9 cellular contexts compared by ENCODE assay signal in genomic region chr19:51020988-51021651, GRCh38. TPM values are rescaled to one million over a fixed set of nuclear protein-coding genes. Genes with fewer than 3 reads are reported as not detected.
A peak's percentile ranks its signal among the peaks of the same experiment; 100 is the strongest.
DNase-seq lines count a peak whose midpoint lies in the region; TF ChIP-seq lines count a peak whose summit lies in the region.
"Had no signal": no experiment of that assay in that cellular context is flagged by ENCODE, and none has a peak within 500 bp of the region (broad histone marks: within the 10 kb centered on the region; RNA-seq: fewer than 3 reads in every experiment).

No MANE protein-coding gene starts in this region.

- no peaks in the 10 kb centered on the region for H3K9me3 ChIP-seq in liver (ENCODE audit: control insufficient read depth in 4 of 4, low read length in 3 of 4)

- H3K36me3 Mint-ChIP-seq in MCF 10A (ENCODE audit: insufficient read depth, unreplicated experiment): no peaks in the 10 kb centered on the region

- H3K36me3 ChIP-seq in liver (ENCODE audit: control insufficient read depth in 4 of 4, insufficient read depth in 3 of 4, low read depth in 1 of 4, low read length in 3 of 4): no peaks in the 10 kb centered on the region

- 37% methylated on average over 7 of the region's 7 CpGs for WGBS in liver

- TF ChIP-seq CTCF in AG09309 (IDR thresholded peaks at IDR 0.05; ENCODE audit: control insufficient read depth, insufficient read depth, low read depth, low read length, missing control alignments): peak; percentile 62
- TF ChIP-seq CTCF in GM12864 (IDR thresholded peaks at IDR 0.05; ENCODE audit: low read depth, low read length, missing control alignments): peak; percentile 53
- peak; percentile 44 for TF ChIP-seq CTCF in MCF 10A (IDR thresholded peaks at IDR 0.05; ENCODE audit: unreplicated experiment)
- peak; percentile 60 for TF ChIP-seq CTCF in liver (IDR thresholded peaks at IDR 0.05; ENCODE audit: low read depth, low read length, missing input control)

- H3K27me3 ChIP-seq in liver (ENCODE audit: control insufficient read depth in 4 of 4, insufficient read depth in 4 of 4, low read length in 3 of 4): peaks cover 0 to 4% (median 2%) of the 10 kb centered on the region in 4 donors

- no peaks in the 10 kb centered on the region for H3K9me3 Mint-ChIP-seq in MCF 10A (ENCODE audit: unreplicated experiment)
- H3K9me3 Mint-ChIP-seq: stimulated activated naive CD8-positive, alpha-beta T cell treated with anti-CD3 and anti-CD28 coated beads, Interleukin-15, Interleukin-2, amounts not matched to agents 100 ng/mL and 50 ng/mL, for 24 hours had no signal

- H3K9ac ChIP-seq in liver (ENCODE audit: low read depth in 1 of 2, low read length in 2 of 2): no peak overlapping the region

- H3K4me1 ChIP-seq in liver (ENCODE audit: control insufficient read depth in 4 of 4, insufficient read depth in 4 of 4, low read length in 3 of 4): peaks cover 0 to 13% (median 5%) of the 10 kb centered on the region in 4 donors

- H3K27ac Mint-ChIP-seq in MCF 10A (ENCODE audit: low read depth, unreplicated experiment): no peak overlapping the region
- H3K27ac Mint-ChIP-seq: stimulated activated naive CD8-positive, alpha-beta T cell treated with anti-CD3 and anti-CD28 coated beads, Interleukin-15, Interleukin-2, amounts not matched to agents 100 ng/mL and 50 ng/mL, for 24 hours had no signal

- H3K4me3 Mint-ChIP-seq in MCF 10A (ENCODE audit: unreplicated experiment): no peak overlapping the region
- H3K4me3 Mint-ChIP-seq: stimulated activated naive CD8-positive, alpha-beta T cell treated with anti-CD3 and anti-CD28 coated beads, Interleukin-15, Interleukin-2, amounts not matched to agents 100 ng/mL and 50 ng/mL, for 24 hours had no signal

- H3K27me3 Mint-ChIP-seq in MCF 10A (ENCODE audit: insufficient read depth, unreplicated experiment): peaks cover 40% of the 10 kb centered on the region

- peaks cover 7% of the 10 kb centered on the region for H3K4me1 Mint-ChIP-seq in MCF 10A (ENCODE audit: insufficient read depth, unreplicated experiment)

- no peak overlapping the region for H3K27ac ChIP-seq in liver (ENCODE audit: low read depth in 1 of 2, low read length in 2 of 2)

- CTCF ChIA-PET in MCF 10A (lab: Yijun Ruan, JAX): interaction anchor here (0.5 to 3.0 kb wide), 35 partner anchors 9 to 655 kb away, joined by 3 to 28 read pairs (median 4); partner anchors contain the start of genes ACP4 and KLK12

- no peak for DNase-seq in AG09309 (ENCODE audit: low read depth)
- no peak for DNase-seq in GM12864 (ENCODE audit: low read depth)
- peak; percentile 70 for DNase-seq in NCI-H2196 treated with DMSO at 0.1 percent for 48 hours (lab: John Stamatoyannopoulos, UW; ENCODE audit: unreplicated experiment)
- peak; percentile 35 for DNase-seq in MCF 10A (ENCODE audit: unreplicated experiment)
- DNase-seq in dedifferentiated amniotic fluid mesenchymal stem cell (ENCODE audit: extremely low spot score): no peak
- DNase-seq in effector CD8-positive, alpha-beta T cell (lab: John Stamatoyannopoulos, UW): no peak
- DNase-seq in activated T-cell treated with anti-CD3 and anti-CD28 coated beads, Interleukin-2, amount 50 U/mL, for 48 hours: no peak

- H3K4me3 ChIP-seq in AG09309 (ENCODE audit: control insufficient read depth, low read depth, low read length) (no peak overlapping the region), GM12864 (ENCODE audit: low read depth, low read length) (no peak overlapping the region), liver (ENCODE audit: low read depth in 1 of 3, low read length in 3 of 3) (no peak overlapping the region)

- intact Hi-C loops in MCF 10A (cut with micrococcal nuclease): loop anchor here (1.0 to 10.0 kb wide), 3 partner anchors 76 to 764 kb away; no protein-coding TSS in a partner anchor

- POLR2A ChIA-PET in MCF 10A (lab: Yijun Ruan, JAX): interaction anchor here (1.1 kb wide), 1 partner anchor 75 kb away, joined by 8 read pairs; no protein-coding TSS in a partner anchor

- no TSS peak for BruUV-seq in MCF 10A (replicated peaks; lab: Mats Ljungman, UMichigan)

- TF ChIP-seq RAD21 in liver (IDR thresholded peaks at IDR 0.05): peak; percentile 62 to 65

TF ChIP-seq in liver, 16 proteins besides CTCF, POLR2A, EP300 and RAD21:
- TF ChIP-seq, protein P1, sequence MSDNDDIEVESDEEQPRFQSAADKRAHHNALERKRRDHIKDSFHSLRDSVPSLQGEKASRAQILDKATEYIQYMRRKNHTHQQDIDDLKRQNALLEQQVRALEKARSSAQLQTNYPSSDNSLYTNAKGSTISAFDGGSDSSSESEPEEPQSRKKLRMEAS (IDR thresholded peaks at IDR 0.05): no peak
- TF ChIP-seq HNF4A (conservative IDR thresholded peaks at IDR 0.05): no peak
- TF ChIP-seq, protein P2, sequence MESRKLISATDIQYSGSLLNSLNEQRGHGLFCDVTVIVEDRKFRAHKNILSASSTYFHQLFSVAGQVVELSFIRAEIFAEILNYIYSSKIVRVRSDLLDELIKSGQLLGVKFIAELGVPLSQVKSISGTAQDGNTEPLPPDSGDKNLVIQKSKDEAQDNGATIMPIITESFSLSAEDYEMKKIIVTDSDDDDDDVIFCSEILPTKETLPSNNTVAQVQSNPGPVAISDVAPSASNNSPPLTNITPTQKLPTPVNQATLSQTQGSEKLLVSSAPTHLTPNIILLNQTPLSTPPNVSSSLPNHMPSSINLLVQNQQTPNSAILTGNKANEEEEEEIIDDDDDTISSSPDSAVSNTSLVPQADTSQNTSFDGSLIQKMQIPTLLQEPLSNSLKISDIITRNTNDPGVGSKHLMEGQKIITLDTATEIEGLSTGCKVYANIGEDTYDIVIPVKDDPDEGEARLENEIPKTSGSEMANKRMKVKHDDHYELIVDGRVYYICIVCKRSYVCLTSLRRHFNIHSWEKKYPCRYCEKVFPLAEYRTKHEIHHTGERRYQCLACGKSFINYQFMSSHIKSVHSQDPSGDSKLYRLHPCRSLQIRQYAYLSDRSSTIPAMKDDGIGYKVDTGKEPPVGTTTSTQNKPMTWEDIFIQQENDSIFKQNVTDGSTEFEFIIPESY (IDR thresholded peaks at IDR 0.05): no peak
- no peak for TF ChIP-seq YY1 (IDR thresholded peaks at IDR 0.05)
- no peak for TF ChIP-seq TAF1 (conservative IDR thresholded peaks at IDR 0.05)
- TF ChIP-seq SP1 (IDR thresholded peaks at IDR 0.05): no peak

RNA-seq across cellular contexts. Expression of gene KLK10, which starts 1.6 kb away (rescaled TPM):
- not detected in 2 replicates for total RNA-seq in MCF 10A (2022)
- not detected for total RNA-seq in liver
- under 1 TPM in 1 of 2 donors, not detected in 1; 0.06 TPM for polyA plus RNA-seq in liver

RNA-seq across cellular contexts. Expression of gene KLK11, which starts 5.3 kb away (rescaled TPM):
- total RNA-seq in MCF 10A (2022) (not detected in 2 replicates), liver (under 1 TPM in 1 of 2 donors, not detected in 1; 0.25 TPM)
- polyA plus RNA-seq in liver: under 1 TPM in 1 of 2 donors, not detected in 1; 0.07 TPM

RNA-seq across cellular contexts. Expression of gene KLK12, which starts 13.7 kb away (rescaled TPM):
- total RNA-seq in MCF 10A (2022) (not detected in 2 replicates), liver (not detected)
- not detected for polyA plus RNA-seq in liver

RNA-seq across cellular contexts. Expression of gene KLK8, which starts 19.7 kb away (rescaled TPM):
- not detected in 2 replicates for total RNA-seq in MCF 10A (2022)
- not detected for total RNA-seq in liver
- polyA plus RNA-seq in liver: not detected

RNA-seq across cellular contexts. Expression of gene KLK7, which starts 37.4 kb away (rescaled TPM):
- total RNA-seq in MCF 10A (2022) (not detected in 2 replicates), liver (not detected)
- not detected for polyA plus RNA-seq in liver

Comparison
In these comparisons a context has a peak if more than half of its experiments do, and no peak if none do; other contexts are left out.
1. DNase-seq: peak in NCI-H2196 treated with DMSO at 0.1 percent for 48 hours (single experiment) and MCF 10A (single experiment); none in AG09309 (single experiment), GM12864 (single experiment), dedifferentiated amniotic fluid mesenchymal stem cell (single experiment), effector CD8-positive, alpha-beta T cell (single experiment) and activated T-cell treated with anti-CD3 and anti-CD28 coated beads, Interleukin-2, amount 50 U/mL, for 48 hours (0 of 2).
2. Peak in every context shown above with its lines, with median percentiles within 50 percentile points of each other: CTCF ChIP-seq.